15 cellular contexts compared by ENCODE assay signal in genomic region chr3:13161771-13162535, GRCh38.
"Had no signal": no experiment of that assay in that cellular context is flagged by ENCODE, and none has a peak within 500 bp of the region (broad histone marks: within the 10 kb centered on the region; RNA-seq: fewer than 3 reads in every experiment).

No MANE protein-coding gene starts in this region.

- H3K4me1 Mint-ChIP-seq: activated B cell treated with CpG ODN at 0.5 μM for 24 hours; activated CD4-positive, alpha-beta T cell treated with anti-CD3 and anti-CD28 coated beads, Interleukin-2, amount 10 ng/mL, durations not matched to agents 24 days and 14 days; mesothelial cell of epicardium had no signal

- H3K36me3 ChIP-seq: heart right ventricle, neutrophil, prostate gland, suprapubic skin, upper lobe of left lung had no signal

- H3K36me3 Mint-ChIP-seq: mesothelial cell of epicardium had no signal

- H3K27me3 Mint-ChIP-seq: activated CD4-positive, alpha-beta T cell treated with anti-CD3 and anti-CD28 coated beads, Interleukin-2, amount 10 ng/mL, durations not matched to agents 24 days and 14 days had no signal

- DNase-seq: activated B cell treated with CpG ODN at 0.5 μM for 24 hours; activated CD4-positive, alpha-beta T cell treated with anti-CD3 and anti-CD28 coated beads, Interleukin-2, amount 10 ng/mL, durations not matched to agents 24 days and 14 days; activated naive CD4-positive, alpha-beta T cell; effector CD8-positive, alpha-beta T cell; heart right ventricle; stimulated activated CD4-positive, alpha-beta T cell treated with anti-CD3 and anti-CD28 coated beads, Interleukin-12 subunit alpha, Interleukin-12 subunit beta, amount 100 ng/mL, for 4 hours; stimulated activated naive CD8-positive, alpha-beta T cell treated with anti-CD3 and anti-CD28 coated beads, Interleukin-15, Interleukin-2, amounts not matched to agents 100 U/mL and 50 U/mL, for 24 hours; T-helper 1 cell; upper lobe of left lung had no signal

- H3K27ac Mint-ChIP-seq: activated B cell treated with CpG ODN at 0.5 μM for 24 hours; activated CD4-positive, alpha-beta T cell treated with anti-CD3 and anti-CD28 coated beads, Interleukin-2, amount 10 ng/mL, durations not matched to agents 24 days and 14 days; activated T-helper 1 cell treated with anti-CD3 and anti-CD28 coated beads, Interleukin-12 subunit alpha, Interleukin-12 subunit beta, Interleukin-2, Interleukin-4 antibody, amounts not matched to agents 30 ng/mL and 10 ng/mL and 1 ng/mL, durations not matched to agents 14 hours and 24 hours and 36 hours; mesothelial cell of epicardium had no signal

- H3K4me3 Mint-ChIP-seq: activated B cell treated with CpG ODN at 0.5 μM for 24 hours; activated CD4-positive, alpha-beta T cell treated with anti-CD3 and anti-CD28 coated beads, Interleukin-2, amount 10 ng/mL, durations not matched to agents 24 days and 14 days; activated T-helper 1 cell treated with anti-CD3 and anti-CD28 coated beads, Interleukin-12 subunit alpha, Interleukin-12 subunit beta, Interleukin-2, Interleukin-4 antibody, amounts not matched to agents 30 ng/mL and 10 ng/mL and 1 ng/mL, durations not matched to agents 14 hours and 24 hours and 36 hours; mesothelial cell of epicardium had no signal

- H3K27ac ChIP-seq: coronary artery, heart right ventricle, neutrophil, prostate gland, suprapubic skin, upper lobe of left lung had no signal

- H3K27me3 ChIP-seq: neutrophil, upper lobe of left lung had no signal

- H3K4me3 ChIP-seq: coronary artery, heart right ventricle, prostate gland, suprapubic skin, upper lobe of left lung had no signal

- H3K9me3 Mint-ChIP-seq: activated B cell treated with CpG ODN at 0.5 μM for 24 hours; activated CD4-positive, alpha-beta T cell treated with anti-CD3 and anti-CD28 coated beads, Interleukin-2, amount 10 ng/mL, durations not matched to agents 24 days and 14 days; mesothelial cell of epicardium had no signal

- H3K4me1 ChIP-seq: heart right ventricle, prostate gland, suprapubic skin, upper lobe of left lung had no signal

- H3K9me3 ChIP-seq: neutrophil, prostate gland, suprapubic skin, upper lobe of left lung had no signal
